Comparison of ENCODE assay signal across 8 cellular contexts in the genomic region with DNA sequence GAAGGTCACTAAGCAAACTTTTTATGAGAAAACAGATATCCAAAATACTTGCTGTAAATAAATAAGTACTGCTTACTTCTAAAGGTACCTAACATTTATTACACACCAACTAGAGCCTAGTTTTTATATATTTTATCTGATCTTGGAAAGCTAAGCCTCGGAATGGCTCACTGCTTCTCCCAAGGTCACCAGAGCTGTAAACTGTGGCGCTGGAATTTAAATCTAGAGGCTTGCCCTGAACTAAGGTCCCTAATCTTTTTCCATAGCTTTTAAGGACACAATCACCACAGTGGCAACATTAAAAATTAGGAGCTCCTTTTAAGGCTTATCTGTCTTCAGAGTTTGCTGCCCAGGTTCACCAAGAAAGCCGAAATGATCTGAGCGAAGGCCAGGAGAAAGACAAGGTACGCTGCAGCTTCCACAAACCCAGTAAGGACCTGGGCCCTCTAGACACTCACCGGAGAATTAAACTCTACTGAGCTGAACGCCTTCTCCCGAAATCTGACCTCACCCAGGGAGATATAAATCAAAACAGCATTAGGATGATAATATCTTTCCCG. TPM values are rescaled to one million over a fixed set of nuclear protein-coding genes. Genes with fewer than 3 reads are reported as not detected.
A peak's percentile ranks its signal among the peaks of the same experiment; 100 is the strongest.
DNase-seq lines count a peak whose midpoint lies in the region; ATAC-seq and TF ChIP-seq lines count a peak whose summit lies in the region.

No MANE protein-coding gene starts in this region.

- peak overlapping the region; percentile 69 to 89 for H3K9ac ChIP-seq in duodenal mucosa (ENCODE audit: low read depth in 1 of 2, low read length in 2 of 2)

- H3K9me3 ChIP-seq in CD8-positive, alpha-beta memory T cell (ENCODE audit: low read length) = no peaks in the 10 kb centered on the region
- no peaks in the 10 kb centered on the region for H3K9me3 ChIP-seq in duodenal mucosa (ENCODE audit: control insufficient read depth in 1 of 2, low read length in 2 of 2)
- no peaks in the 10 kb centered on the region for H3K9me3 ChIP-seq in mononuclear cell (ENCODE audit: low read depth, low read length)

- peaks cover 30 to 50% (median 36%) of the 10 kb centered on the region in 3 donors for H3K4me1 Mint-ChIP-seq in CD8-positive, alpha-beta memory T cell

- no peaks in the 10 kb centered on the region for H3K27me3 Mint-ChIP-seq in CD8-positive, alpha-beta memory T cell

- no peaks in the 10 kb centered on the region for H3K9me3 Mint-ChIP-seq in CD8-positive, alpha-beta memory T cell

- POLR2A ChIA-PET in CD8-positive, alpha-beta memory T cell (lab: Charles Lee) = interaction anchor here (3.1 kb wide), 1 partner anchor 10 kb away, joined by 37 read pairs; the partner anchor contains the start of gene PARP2

- DNase-seq in CD8-positive, alpha-beta memory T cell = peak in 1 of 5 donors; percentile 5
- DNase-seq in NCI-H82 treated with DMSO at 0.1 percent for 48 hours (lab: John Stamatoyannopoulos, UW; ENCODE audit: unreplicated experiment) (peak; percentile 9), GM13976 (ENCODE audit: low spot score) (no peak), COR-L47 (lab: John Stamatoyannopoulos, UW) (no peak)
- DNase-seq in effector CD4-positive, alpha-beta T cell = no peak

- peak overlapping the region; percentile 99 to 100 (median 99) for H3K4me3 Mint-ChIP-seq in CD8-positive, alpha-beta memory T cell

- TF ChIP-seq CTCF in GM13976 (IDR thresholded peaks at IDR 0.05; ENCODE audit: borderline replicate concordance, control extremely low read depth, extremely low read depth, insufficient read depth, missing control alignments) = no peak

- peak overlapping the region; percentile 76 for H3K27ac ChIP-seq in CD8-positive, alpha-beta memory T cell (ENCODE audit: low read depth, low read length)
- peak overlapping the region; percentile 49 for H3K27ac ChIP-seq in duodenal mucosa (ENCODE audit: low read depth, low read length)

- H3K36me3 ChIP-seq in CD8-positive, alpha-beta memory T cell (ENCODE audit: insufficient read depth, low read length) = no peaks in the 10 kb centered on the region
- peaks cover 0 to 3% of the 10 kb centered on the region in 2 donors for H3K36me3 ChIP-seq in duodenal mucosa (ENCODE audit: control insufficient read depth in 1 of 2, insufficient read depth in 2 of 2, low read length in 2 of 2)

- H3K36me3 Mint-ChIP-seq in CD8-positive, alpha-beta memory T cell = peaks cover 0 to 12% (median 0%) of the 10 kb centered on the region in 3 donors

- H3K4me3 ChIP-seq in CD8-positive, alpha-beta memory T cell (ENCODE audit: low read length) = peak overlapping the region; percentile 88
- H3K4me3 ChIP-seq in duodenal mucosa (ENCODE audit: low read depth in 1 of 2, low read length in 2 of 2) = peak overlapping the region; percentile 79 to 81
- H3K4me3 ChIP-seq in mononuclear cell (ENCODE audit: low read length) = peak overlapping the region; percentile 64

- peak; percentile 16 for ATAC-seq in GM21529 (IDR thresholded peaks at IDR 0.05; ENCODE audit: unreplicated experiment)

- no peaks in the 10 kb centered on the region for H3K27me3 ChIP-seq in CD8-positive, alpha-beta memory T cell (ENCODE audit: insufficient read depth, low read length, poor library complexity, severe bottlenecking)
- H3K27me3 ChIP-seq in duodenal mucosa (ENCODE audit: control insufficient read depth in 1 of 2, insufficient read depth in 2 of 2, low read length in 2 of 2) (no peaks in the 10 kb centered on the region), mononuclear cell (ENCODE audit: insufficient read depth, low read length) (no peaks in the 10 kb centered on the region)

- CTCF ChIA-PET in CD8-positive, alpha-beta memory T cell (lab: Charles Lee) = interaction anchor here (0.8 to 11.0 kb wide), 5 partner anchors 10 to 349 kb away, joined by 3 to 144 read pairs (median 10); partner anchors contain the start of gene PARP2

- in situ Hi-C loops in GM13976 (cut with MboI; ENCODE audit: low sequenced_read_pairs, unreplicated experiment) = loop anchor here (25.0 kb wide), 1 partner anchor 530 kb away; no protein-coding TSS in a partner anchor

- peak overlapping the region; percentile 83 to 98 (median 96) for H3K27ac Mint-ChIP-seq in CD8-positive, alpha-beta memory T cell

- peaks cover 16% of the 10 kb centered on the region for H3K4me1 ChIP-seq in CD8-positive, alpha-beta memory T cell (ENCODE audit: insufficient read depth, low read length)
- peaks cover 10 to 24% of the 10 kb centered on the region in 2 donors for H3K4me1 ChIP-seq in duodenal mucosa (ENCODE audit: control insufficient read depth in 1 of 2, insufficient read depth in 2 of 2, low read length in 2 of 2)
- peaks cover 15% of the 10 kb centered on the region for H3K4me1 ChIP-seq in mononuclear cell (ENCODE audit: insufficient read depth, low read length)

RNA-seq across cellular contexts. Expression of gene CCNB1IP1, which starts 0.6 kb away (rescaled TPM):
- 10 to 100 TPM; 43.6 to 50.5 TPM for total RNA-seq in CD8-positive, alpha-beta memory T cell
- 16.8 TPM for polyA plus RNA-seq in CD8-positive, alpha-beta memory T cell
- total RNA-seq in mononuclear cell = 39.7 TPM

RNA-seq across cellular contexts. Expression of gene PARP2, which starts 11.0 kb away (rescaled TPM):
- total RNA-seq in CD8-positive, alpha-beta memory T cell = 10 to 100 TPM; 35.0 to 41.3 TPM
- polyA plus RNA-seq in CD8-positive, alpha-beta memory T cell = 13.6 TPM
- total RNA-seq in mononuclear cell = 6.0 TPM

RNA-seq across cellular contexts. Expression of gene TTC5, which starts 26.7 kb away (rescaled TPM):
- 10 to 100 TPM; 33.2 to 35.0 TPM for total RNA-seq in CD8-positive, alpha-beta memory T cell
- polyA plus RNA-seq in CD8-positive, alpha-beta memory T cell = 21.5 TPM
- 7.0 TPM for total RNA-seq in mononuclear cell
